Comparison of ENCODE assay signal across 8 cellular contexts in genomic region chr6:48024956-48025355, GRCh38.
"Had no signal": no experiment of that assay in that cellular context is flagged by ENCODE, and none has a peak within 500 bp of the region (broad histone marks: within the 10 kb centered on the region; RNA-seq: fewer than 3 reads in every experiment).

No MANE protein-coding gene starts in this region.

- H3K4me3 ChIP-seq: GM12878 had no signal

- ATAC-seq: GM12878 had no signal

- FAIRE-seq: G401.6, GM12878, GM12891, GM12892, GM18507, GM19239 had no signal

- DNase-seq: GDM1, GF-D8 had no signal
